20 cellular contexts compared by ENCODE assay signal in the genomic region with DNA sequence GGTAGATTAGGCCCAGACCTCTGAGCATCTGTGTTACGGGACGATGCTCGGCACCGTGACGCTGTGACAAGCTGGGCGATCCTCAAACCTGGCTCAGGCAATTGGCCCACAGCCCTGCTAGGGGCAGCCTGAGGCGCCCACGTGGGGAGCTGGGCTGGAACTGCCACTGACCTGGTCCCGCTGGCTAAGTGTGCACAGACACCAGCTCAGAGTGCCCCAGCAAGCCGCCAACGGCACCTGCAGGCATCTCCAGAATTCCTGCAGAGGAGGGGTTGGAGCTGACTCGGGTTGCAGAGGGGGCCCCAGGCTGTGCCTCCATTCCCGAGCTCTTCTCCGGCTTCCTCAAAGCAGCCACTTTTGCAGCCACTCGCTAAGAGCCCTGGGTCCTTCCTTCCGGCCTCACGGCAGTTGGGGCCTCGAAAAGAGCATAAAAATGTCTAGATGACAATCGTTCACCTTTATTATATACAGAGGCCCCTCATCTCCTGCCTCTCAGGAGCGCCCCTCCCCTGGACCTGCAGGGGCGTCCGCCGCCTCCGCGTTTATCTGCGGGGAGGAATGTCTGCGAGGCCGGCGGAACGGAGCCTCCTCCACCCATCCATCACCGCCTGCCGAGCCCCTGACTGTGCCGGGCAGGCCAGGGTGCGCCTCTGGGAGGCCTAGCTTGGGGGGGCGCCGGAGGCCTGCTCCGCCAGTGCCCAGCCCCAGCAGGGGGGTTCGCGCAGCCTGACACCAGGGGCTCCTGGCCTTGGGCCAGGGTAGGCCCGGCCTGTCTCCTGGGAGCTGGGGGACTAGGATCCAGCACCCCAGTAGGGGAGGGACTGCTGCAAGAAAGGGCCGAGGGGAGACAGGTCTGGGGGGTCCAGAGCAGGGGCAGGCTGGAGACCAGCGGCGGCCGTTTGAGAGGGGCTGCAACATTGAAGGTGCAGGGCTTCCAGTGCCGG.
A peak's percentile ranks its signal among the peaks of the same experiment; 100 is the strongest.
DNase-seq lines count a peak whose midpoint lies in the region; ATAC-seq and TF ChIP-seq lines count a peak whose summit lies in the region.
"Had no signal": no experiment of that assay in that cellular context is flagged by ENCODE, and none has a peak within 500 bp of the region (broad histone marks: within the 10 kb centered on the region; RNA-seq: fewer than 3 reads in every experiment).

No MANE protein-coding gene starts in this region.

- H3K9me3 Mint-ChIP-seq in activated T-cell treated with anti-CD3 and anti-CD28 coated beads, Interleukin-2, amount 50 U/mL, for 24 hours: peaks cover 6% of the 10 kb centered on the region
- peaks cover 0 to 3% of the 10 kb centered on the region in 2 donors for H3K9me3 Mint-ChIP-seq in activated T-cell treated with anti-CD3 and anti-CD28 coated beads, Interleukin-2, amount 50 U/mL, for 72 hours
- H3K9me3 Mint-ChIP-seq in stimulated activated memory B cell treated with anti-CD40 and anti-IgM and Interleukin-4, amounts not matched to agents 10 μg/mL and 1 μg/mL and 100 μg/mL, for 72 hours: peaks cover 5% of the 10 kb centered on the region

- H3K9me3 ChIP-seq in RWPE2 (ENCODE audit: severe bottlenecking): no peaks in the 10 kb centered on the region
- no peaks in the 10 kb centered on the region for H3K9me3 ChIP-seq in WERI-Rb-1 (ENCODE audit: severe bottlenecking)
- H3K9me3 ChIP-seq: ovary, thyroid gland had no signal

- H3K27ac Mint-ChIP-seq in activated T-cell treated with anti-CD3 and anti-CD28 coated beads, Interleukin-2, amount 50 U/mL, for 24 hours: no peak overlapping the region
- no peak overlapping the region for H3K27ac Mint-ChIP-seq in activated T-cell treated with anti-CD3 and anti-CD28 coated beads, Interleukin-2, amount 50 U/mL, for 72 hours
- no peak overlapping the region for H3K27ac Mint-ChIP-seq in stimulated activated memory B cell treated with anti-CD40 and anti-IgM and Interleukin-4, amounts not matched to agents 10 μg/mL and 1 μg/mL and 100 μg/mL, for 72 hours
- H3K27ac Mint-ChIP-seq: activated CD4-positive, alpha-beta T cell treated with anti-CD3 and anti-CD28 coated beads for 36 hours; immature natural killer cell had no signal

- H3K27me3 ChIP-seq in RWPE2 (ENCODE audit: insufficient read depth, poor library complexity, severe bottlenecking): no peaks in the 10 kb centered on the region
- no peaks in the 10 kb centered on the region for H3K27me3 ChIP-seq in WERI-Rb-1 (ENCODE audit: insufficient read depth, low read depth, severe bottlenecking)
- H3K27me3 ChIP-seq: ovary, thyroid gland had no signal

- H3K4me1 ChIP-seq in RWPE2 (ENCODE audit: insufficient read depth, poor library complexity, severe bottlenecking): no peaks in the 10 kb centered on the region
- H3K4me1 ChIP-seq: sigmoid colon, thyroid gland had no signal

- peaks cover 25% of the 10 kb centered on the region for H3K27me3 Mint-ChIP-seq in activated T-cell treated with anti-CD3 and anti-CD28 coated beads, Interleukin-2, amount 50 U/mL, for 24 hours
- peaks cover 21% of the 10 kb centered on the region for H3K27me3 Mint-ChIP-seq in activated T-cell treated with anti-CD3 and anti-CD28 coated beads, Interleukin-2, amount 50 U/mL, for 72 hours (ENCODE audit: low read depth)
- H3K27me3 Mint-ChIP-seq in stimulated activated memory B cell treated with anti-CD40 and anti-IgM and Interleukin-4, amounts not matched to agents 10 μg/mL and 1 μg/mL and 100 μg/mL, for 72 hours: peaks cover 6% of the 10 kb centered on the region

- H3K4me3 Mint-ChIP-seq in activated T-cell treated with anti-CD3 and anti-CD28 coated beads, Interleukin-2, amount 50 U/mL, for 24 hours: no peak overlapping the region
- H3K4me3 Mint-ChIP-seq in activated T-cell treated with anti-CD3 and anti-CD28 coated beads, Interleukin-2, amount 50 U/mL, for 72 hours: no peak overlapping the region
- no peak overlapping the region for H3K4me3 Mint-ChIP-seq in stimulated activated memory B cell treated with anti-CD40 and anti-IgM and Interleukin-4, amounts not matched to agents 10 μg/mL and 1 μg/mL and 100 μg/mL, for 72 hours
- H3K4me3 Mint-ChIP-seq: activated CD4-positive, alpha-beta T cell treated with anti-CD3 and anti-CD28 coated beads for 36 hours; immature natural killer cell had no signal

- H3K36me3 ChIP-seq in RWPE2 (ENCODE audit: low read depth) (no peaks in the 10 kb centered on the region), WERI-Rb-1 (no peaks in the 10 kb centered on the region)
- H3K36me3 ChIP-seq: ovary, sigmoid colon, thyroid gland had no signal

- TF ChIP-seq CTCF in RWPE2 (IDR thresholded peaks at IDR 0.05; ENCODE audit: poor library complexity, severe bottlenecking): no peak
- TF ChIP-seq CTCF in WERI-Rb-1 (IDR thresholded peaks at IDR 0.05; ENCODE audit: low read depth, low read length): no peak

- H3K36me3 Mint-ChIP-seq in activated T-cell treated with anti-CD3 and anti-CD28 coated beads, Interleukin-2, amount 50 U/mL, for 24 hours (ENCODE audit: low read depth): no peaks in the 10 kb centered on the region
- H3K36me3 Mint-ChIP-seq in activated T-cell treated with anti-CD3 and anti-CD28 coated beads, Interleukin-2, amount 50 U/mL, for 72 hours (ENCODE audit: insufficient read depth in 2 of 2): no peaks in the 10 kb centered on the region
- no peaks in the 10 kb centered on the region for H3K36me3 Mint-ChIP-seq in stimulated activated memory B cell treated with anti-CD40 and anti-IgM and Interleukin-4, amounts not matched to agents 10 μg/mL and 1 μg/mL and 100 μg/mL, for 72 hours
- H3K36me3 Mint-ChIP-seq: immature natural killer cell had no signal

- DNase-seq in activated T-cell treated with anti-CD3 and anti-CD28 coated beads, Interleukin-2, amount 50 U/mL, for 24 hours: peak; percentile 15
- DNase-seq in activated T-cell treated with anti-CD3 and anti-CD28 coated beads, Interleukin-2, amount 50 U/mL, for 72 hours: no peak
- DNase-seq in RWPE2 (ENCODE audit: low spot score) (no peak), left lobe of liver (ENCODE audit: low spot score) (peak; percentile 39), NCI-H2227 (lab: John Stamatoyannopoulos, UW; ENCODE audit: unreplicated experiment) (no peak), SW480 (ENCODE audit: low spot score) (no peak), WERI-Rb-1 (no peak)
- DNase-seq: ACHN; activated CD4-positive, alpha-beta T cell treated with anti-CD3 and anti-CD28 coated beads for 36 hours; amygdala; C1 segment of cervical spinal cord; immature natural killer cell; KBM-7; NCI-H187 treated with DMSO at 0.1 percent for 48 hours; NK-92 treated with Interleukin-12 subunit alpha and Interleukin-12 subunit beta, amount 100 ng/mL, for 24 hours; ovary; sigmoid colon; T1000; thyroid gland had no signal

- H3K27ac ChIP-seq in RWPE2 (ENCODE audit: poor library complexity, severe bottlenecking): no peak overlapping the region
- H3K27ac ChIP-seq in WERI-Rb-1: no peak overlapping the region
- H3K27ac ChIP-seq: ovary, sigmoid colon, thyroid gland had no signal

- H3K4me1 Mint-ChIP-seq in activated T-cell treated with anti-CD3 and anti-CD28 coated beads, Interleukin-2, amount 50 U/mL, for 24 hours (ENCODE audit: low read depth): no peaks in the 10 kb centered on the region
- no peaks in the 10 kb centered on the region for H3K4me1 Mint-ChIP-seq in activated T-cell treated with anti-CD3 and anti-CD28 coated beads, Interleukin-2, amount 50 U/mL, for 72 hours (ENCODE audit: low read depth)
- H3K4me1 Mint-ChIP-seq in stimulated activated memory B cell treated with anti-CD40 and anti-IgM and Interleukin-4, amounts not matched to agents 10 μg/mL and 1 μg/mL and 100 μg/mL, for 72 hours: no peaks in the 10 kb centered on the region
- H3K4me1 Mint-ChIP-seq: activated CD4-positive, alpha-beta T cell treated with anti-CD3 and anti-CD28 coated beads for 36 hours; immature natural killer cell had no signal

- H3K4me3 ChIP-seq in RWPE2 (ENCODE audit: severe bottlenecking): no peak overlapping the region
- no peak overlapping the region for H3K4me3 ChIP-seq in WERI-Rb-1 (ENCODE audit: low read depth, low read length)
- H3K4me3 ChIP-seq: ovary, sigmoid colon, thyroid gland had no signal

- ATAC-seq in activated T-cell treated with anti-CD3 and anti-CD28 coated beads, Interleukin-2, amount 50 U/mL, for 72 hours (replicated peaks in 1 of 2): no peak
- peak; percentile 21; the same call in 1 of the 3 replicates for ATAC-seq in RWPE2 (ENCODE audit: low read depth)
- no peak for ATAC-seq in left lobe of liver
- ATAC-seq in stimulated activated memory B cell treated with anti-CD40 and anti-IgM and Interleukin-4, amounts not matched to agents 10 μg/mL and 1 μg/mL and 100 μg/mL, for 72 hours: peak; percentile 39
- ATAC-seq: activated CD4-positive, alpha-beta T cell treated with anti-CD3 and anti-CD28 coated beads for 36 hours had no signal

Comparison
In these comparisons a context has a peak if more than half of its experiments do, and no peak if none do; other contexts are left out.
1. DNase-seq: peak in activated T-cell treated with anti-CD3 and anti-CD28 coated beads, Interleukin-2, amount 50 U/mL, for 24 hours (single experiment) and left lobe of liver (single experiment); none in activated T-cell treated with anti-CD3 and anti-CD28 coated beads, Interleukin-2, amount 50 U/mL, for 72 hours (0 of 2), RWPE2 (single experiment), NCI-H2227 (single experiment), SW480 (single experiment) and WERI-Rb-1 (single experiment).
2. ATAC-seq: peak in RWPE2 (single experiment) and stimulated activated memory B cell treated with anti-CD40 and anti-IgM and Interleukin-4, amounts not matched to agents 10 μg/mL and 1 μg/mL and 100 μg/mL, for 72 hours (single experiment); none in activated T-cell treated with anti-CD3 and anti-CD28 coated beads, Interleukin-2, amount 50 U/mL, for 72 hours (0 of 2) and left lobe of liver (single experiment).